In genomic region chr4:103445377-103445776, GRCh38 we compare ENCODE assay signal across 28 cellular contexts.
"Had no signal": no experiment of that assay in that cellular context is flagged by ENCODE, and none has a peak within 500 bp of the region (broad histone marks: within the 10 kb centered on the region; RNA-seq: fewer than 3 reads in every experiment).

No MANE protein-coding gene starts in this region.

- DNase-seq: colonic mucosa; cortex of kidney; dermis blood vessel endothelial cell; dorsolateral prefrontal cortex; effector CD4-positive, alpha-beta T cell; effector CD8-positive, alpha-beta T cell; effector memory CD4-positive, alpha-beta T cell; effector memory CD8-positive, alpha-beta T cell; endodermal cell; erythroblast; esophagus squamous epithelium; foreskin fibroblast; foreskin keratinocyte; foreskin melanocyte; gastrocnemius medialis; glutamatergic neuron; head of caudate nucleus; heart left ventricle; heart right ventricle had no signal

- H3K9me3 ChIP-seq: colonic mucosa, esophagus muscularis mucosa, esophagus squamous epithelium, gastrocnemius medialis, gastroesophageal sphincter, heart left ventricle, heart right ventricle had no signal

- ATAC-seq: effector memory CD8-positive, alpha-beta T cell; esophagus mucosa; foreskin keratinocyte; gastrocnemius medialis; gastroesophageal sphincter; heart left ventricle; heart right ventricle had no signal

- H3K4me1 ChIP-seq: colonic mucosa, esophagus muscularis mucosa, esophagus squamous epithelium, foreskin keratinocyte, gastrocnemius medialis, gastroesophageal sphincter, heart left ventricle, heart right ventricle had no signal

- H3K27me3 ChIP-seq: colonic mucosa, dorsolateral prefrontal cortex, esophagus muscularis mucosa, esophagus squamous epithelium, foreskin keratinocyte, gastrocnemius medialis, gastroesophageal sphincter, heart left ventricle, heart right ventricle had no signal

- FAIRE-seq: colon, endometrium, endothelial cell of umbilical vein, frontal cortex had no signal

- H3K27ac ChIP-seq: colonic mucosa, coronary artery, dorsolateral prefrontal cortex, epithelial cell of prostate, esophagus muscularis mucosa, esophagus squamous epithelium, foreskin keratinocyte, gastrocnemius medialis, gastroesophageal sphincter, heart left ventricle, heart right ventricle had no signal

- H3K36me3 ChIP-seq: colonic mucosa, esophagus muscularis mucosa, esophagus squamous epithelium, gastrocnemius medialis, gastroesophageal sphincter, heart left ventricle, heart right ventricle had no signal

- H3K4me3 ChIP-seq: colonic mucosa, coronary artery, dorsolateral prefrontal cortex, esophagus muscularis mucosa, esophagus squamous epithelium, gastrocnemius medialis, gastroesophageal sphincter, heart left ventricle, heart right ventricle had no signal
